ENCODE assay signal across 18 cellular contexts in the genomic region with DNA sequence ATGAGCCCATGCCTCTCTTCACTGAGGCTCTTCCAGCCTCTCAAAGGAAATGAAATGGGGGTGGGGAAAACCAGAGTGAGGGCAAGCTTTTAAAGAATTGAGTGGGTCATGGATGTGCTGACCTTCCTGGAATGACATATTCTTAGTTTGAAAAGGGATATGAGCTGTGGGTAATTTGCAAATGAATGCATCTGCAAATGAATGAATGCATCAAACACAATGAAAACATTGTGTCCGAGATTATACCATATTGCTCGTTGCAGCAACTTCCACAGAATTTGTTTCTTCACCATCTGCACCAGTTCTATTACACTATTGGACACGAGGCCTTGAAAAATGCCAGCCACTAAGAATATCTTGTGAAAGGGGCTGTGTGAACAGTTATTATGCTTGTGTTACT.
A peak's percentile ranks its signal among the peaks of the same experiment; 100 is the strongest.
DNase-seq lines count a peak whose midpoint lies in the region; ATAC-seq, FAIRE-seq and TF ChIP-seq lines count a peak whose summit lies in the region.
"Had no signal": no experiment of that assay in that cellular context is flagged by ENCODE, and none has a peak within 500 bp of the region (broad histone marks: within the 10 kb centered on the region; RNA-seq: fewer than 3 reads in every experiment).

No MANE protein-coding gene starts in this region.

- no peaks in the 10 kb centered on the region for H3K27me3 Mint-ChIP-seq in astrocyte (ENCODE audit: low read depth, unreplicated experiment)
- no peaks in the 10 kb centered on the region for H3K27me3 Mint-ChIP-seq in activated CD4-positive, alpha-beta T cell treated with anti-CD3 and anti-CD28 coated beads, Interleukin-2, amount 10 ng/mL, durations not matched to agents 24 days and 14 days

- no peak overlapping the region for H3K4me3 Mint-ChIP-seq in astrocyte (ENCODE audit: unreplicated experiment)
- no peak overlapping the region for H3K4me3 Mint-ChIP-seq in activated CD4-positive, alpha-beta T cell treated with anti-CD3 and anti-CD28 coated beads, Interleukin-2, amount 10 ng/mL, durations not matched to agents 24 days and 14 days
- H3K4me3 Mint-ChIP-seq: CD14-positive monocyte; CD8-positive, alpha-beta T cell had no signal

- H3K27ac ChIP-seq in astrocyte (ENCODE audit: low read depth, low read length) = no peak overlapping the region
- H3K27ac ChIP-seq: 22Rv1 had no signal

- FAIRE-seq in astrocyte (lab: Jason Lieb, UNC) = no peak
- FAIRE-seq: GM12892, GM19239 had no signal

- TF ChIP-seq CTCF in astrocyte (IDR thresholded peaks at IDR 0.05; ENCODE audit: insufficient read depth, low read depth, low read length) (no peak), GM13977 (IDR thresholded peaks at IDR 0.05; ENCODE audit: extremely low read depth, insufficient read depth, missing control alignments) (no peak)

- DNase-seq in COLO829 (ENCODE audit: low spot score) (peak; percentile 5), astrocyte (ENCODE audit: low read depth) (no peak), globus pallidus (ENCODE audit: low spot score) (peak; percentile 10), GM13977 (ENCODE audit: low spot score) (no peak), NCI-H128 (lab: John Stamatoyannopoulos, UW; ENCODE audit: unreplicated experiment) (no peak)
- DNase-seq in activated CD4-positive, alpha-beta T cell treated with anti-CD3 and anti-CD28 coated beads, Interleukin-2, amount 10 ng/mL, durations not matched to agents 24 days and 14 days = no peak
- DNase-seq: CD8-positive, alpha-beta T cell; DND-41; GDM1; H7; IMR-90 had no signal

- H3K4me1 ChIP-seq in astrocyte (ENCODE audit: insufficient read depth, low read length) = no peaks in the 10 kb centered on the region
- H3K4me1 ChIP-seq in neuron (ENCODE audit: insufficient read depth, low read length) = peaks cover 31% of the 10 kb centered on the region
- H3K4me1 ChIP-seq: Caco-2 had no signal

- H3K4me3 ChIP-seq in astrocyte (ENCODE audit: insufficient read depth, low read depth, low read length) (no peak overlapping the region), neuron (ENCODE audit: low read length) (peak overlapping the region; percentile 22)

- in situ Hi-C loops in GM13977 (cut with MboI; ENCODE audit: low pct_unique_long_range_greater_than_20kb, low sequenced_read_pairs, unreplicated experiment) = no loop called here

- H2AFZ ChIP-seq in astrocyte (ENCODE audit: low read depth, low read length) = peak overlapping the region; percentile 43
- no peak overlapping the region for H2AFZ ChIP-seq in neuron (ENCODE audit: low read depth, low read length)

- H4K20me1 ChIP-seq in astrocyte (ENCODE audit: insufficient read depth, low read length) = no peaks in the 10 kb centered on the region

- H3K4me1 Mint-ChIP-seq in astrocyte (ENCODE audit: low read depth, unreplicated experiment) = peaks cover 4% of the 10 kb centered on the region
- H3K4me1 Mint-ChIP-seq in activated CD4-positive, alpha-beta T cell treated with anti-CD3 and anti-CD28 coated beads, Interleukin-2, amount 10 ng/mL, durations not matched to agents 24 days and 14 days = no peaks in the 10 kb centered on the region
- H3K4me1 Mint-ChIP-seq: CD14-positive monocyte had no signal

- no peaks in the 10 kb centered on the region for H3K36me3 ChIP-seq in astrocyte (ENCODE audit: insufficient read depth, low read length)
- no peaks in the 10 kb centered on the region for H3K36me3 ChIP-seq in neuron (ENCODE audit: insufficient read depth, low read length)

- H3K27me3 ChIP-seq in astrocyte (ENCODE audit: insufficient read depth, low read length) (no peaks in the 10 kb centered on the region), neuron (ENCODE audit: insufficient read depth, low read length) (no peaks in the 10 kb centered on the region)

- ATAC-seq in esophagus mucosa = no peak
- ATAC-seq: CD8-positive, alpha-beta T cell had no signal

- H3K9me3 Mint-ChIP-seq in astrocyte (ENCODE audit: unreplicated experiment) = peaks cover 3% of the 10 kb centered on the region
- H3K9me3 Mint-ChIP-seq in activated CD4-positive, alpha-beta T cell treated with anti-CD3 and anti-CD28 coated beads, Interleukin-2, amount 10 ng/mL, durations not matched to agents 24 days and 14 days = no peaks in the 10 kb centered on the region

- no peak overlapping the region for H3K27ac Mint-ChIP-seq in astrocyte (ENCODE audit: unreplicated experiment)
- no peak overlapping the region for H3K27ac Mint-ChIP-seq in activated CD4-positive, alpha-beta T cell treated with anti-CD3 and anti-CD28 coated beads, Interleukin-2, amount 10 ng/mL, durations not matched to agents 24 days and 14 days
- H3K27ac Mint-ChIP-seq: CD14-positive monocyte; CD8-positive, alpha-beta T cell had no signal

- H3K9ac ChIP-seq in astrocyte (ENCODE audit: low read length) = no peak overlapping the region

- H3K79me2 ChIP-seq in astrocyte (ENCODE audit: insufficient read depth, low read length) = no peaks in the 10 kb centered on the region

- intact Hi-C loops in activated CD4-positive, alpha-beta T cell treated with anti-CD3 and anti-CD28 coated beads, Interleukin-2, amount 10 ng/mL, durations not matched to agents 24 days and 14 days (cut with micrococcal nuclease) = no loop called here

- H3K4me2 ChIP-seq in astrocyte (ENCODE audit: low read length) = no peak overlapping the region

- no peaks in the 10 kb centered on the region for H3K9me3 ChIP-seq in astrocyte (ENCODE audit: insufficient read depth, low read depth, low read length)
- H3K9me3 ChIP-seq in neuron (ENCODE audit: low read length) = peaks cover 4% of the 10 kb centered on the region
- H3K9me3 ChIP-seq: Caco-2 had no signal

- peaks cover 1% of the 10 kb centered on the region for H3K36me3 Mint-ChIP-seq in astrocyte (ENCODE audit: low read depth, unreplicated experiment)
- H3K36me3 Mint-ChIP-seq in activated CD4-positive, alpha-beta T cell treated with anti-CD3 and anti-CD28 coated beads, Interleukin-2, amount 10 ng/mL, durations not matched to agents 24 days and 14 days (ENCODE audit: low read depth) = no peaks in the 10 kb centered on the region
- H3K36me3 Mint-ChIP-seq: CD14-positive monocyte; CD8-positive, alpha-beta T cell had no signal

Comparison
In these comparisons a context has a peak if more than half of its experiments do, and no peak if none do; other contexts are left out.
1. DNase-seq: peak in COLO829 (single experiment) and globus pallidus (single experiment); none in astrocyte (single experiment), GM13977 (single experiment), activated CD4-positive, alpha-beta T cell treated with anti-CD3 and anti-CD28 coated beads, Interleukin-2, amount 10 ng/mL, durations not matched to agents 24 days and 14 days (single experiment) and NCI-H128 (single experiment).